ENCODE assay signal across 13 cellular contexts in genomic region chr14:93044116-93044515, GRCh38.
A peak's percentile ranks its signal among the peaks of the same experiment; 100 is the strongest.
DNase-seq lines count a peak whose midpoint lies in the region; ATAC-seq, FAIRE-seq and TF ChIP-seq lines count a peak whose summit lies in the region.
"Had no signal": no experiment of that assay in that cellular context is flagged by ENCODE, and none has a peak within 500 bp of the region (broad histone marks: within the 10 kb centered on the region; RNA-seq: fewer than 3 reads in every experiment).

No MANE protein-coding gene starts in this region.

- H3K9ac ChIP-seq in HCT116 (ENCODE audit: low read length): peak overlapping the region; percentile 57
- no peak overlapping the region for H3K9ac ChIP-seq in astrocyte (ENCODE audit: low read length)

- H3K79me2 ChIP-seq in HCT116 (ENCODE audit: insufficient read depth, low read length) (peaks cover 33% of the 10 kb centered on the region; the same call in 1 of the 2 replicates), astrocyte (ENCODE audit: insufficient read depth, low read length) (no peaks in the 10 kb centered on the region)

- TF ChIP-seq POLR2A in HCT116 (IDR thresholded peaks at IDR 0.05; ENCODE audit: borderline replicate concordance, extremely low read depth, insufficient read depth, insufficient read length): no peak
- TF ChIP-seq POLR2A in right lobe of liver (IDR thresholded peaks at IDR 0.05): no peak
- TF ChIP-seq POLR2A in suprapubic skin (IDR thresholded peaks at IDR 0.05): no peak

- peak; percentile 15 for DNase-seq in HCT116 (ENCODE audit: low read depth, low spot score)
- DNase-seq in astrocyte (ENCODE audit: low read depth): no peak
- DNase-seq in right lobe of liver: no peak
- DNase-seq in suprapubic skin (ENCODE audit: low spot score in 2 of 2): no peak
- no peak for DNase-seq in effector CD4-positive, alpha-beta T cell
- DNase-seq in stimulated activated CD4-positive, alpha-beta T cell treated with anti-CD3 and anti-CD28 coated beads, Interleukin-2, amount 100 ng/mL, for 24 hours: no peak
- DNase-seq: activated CD4-positive, alpha-beta memory T cell treated with anti-CD3 and anti-CD28 coated beads for 36 hours; anterior cingulate cortex; stimulated activated CD4-positive, alpha-beta T cell treated with anti-CD3 and anti-CD28 coated beads, Interleukin-12 subunit alpha, Interleukin-12 subunit beta, amount 100 ng/mL, for 4 hours; stimulated activated naive CD4-positive, alpha-beta T cell had no signal

- H3K9me3 Mint-ChIP-seq in astrocyte (ENCODE audit: unreplicated experiment): peaks cover 1% of the 10 kb centered on the region
- H3K9me3 Mint-ChIP-seq: activated CD4-positive, alpha-beta memory T cell treated with anti-CD3 and anti-CD28 coated beads for 36 hours; mesothelial cell of epicardium had no signal

- H3K4me3 ChIP-seq in HCT116 (replicated peaks in 1 of 2; ENCODE audit: low read depth in 1 of 2, low read length in 2 of 2) (peak overlapping the region; percentile 15 to 45), astrocyte (ENCODE audit: insufficient read depth, low read depth, low read length) (no peak overlapping the region), right lobe of liver (no peak overlapping the region), suprapubic skin (no peak overlapping the region)

- no peaks in the 10 kb centered on the region for H3K9me2 ChIP-seq in HCT116 (ENCODE audit: insufficient read depth)

- H3K27ac Mint-ChIP-seq in astrocyte (ENCODE audit: unreplicated experiment): no peak overlapping the region
- H3K27ac Mint-ChIP-seq: activated CD4-positive, alpha-beta memory T cell treated with anti-CD3 and anti-CD28 coated beads for 36 hours had no signal

- H3K27me3 Mint-ChIP-seq in astrocyte (ENCODE audit: low read depth, unreplicated experiment): peaks cover 65% of the 10 kb centered on the region
- H3K27me3 Mint-ChIP-seq: activated CD4-positive, alpha-beta memory T cell treated with anti-CD3 and anti-CD28 coated beads for 36 hours had no signal

- no peak overlapping the region for H3K4me3 Mint-ChIP-seq in astrocyte (ENCODE audit: unreplicated experiment)
- H3K4me3 Mint-ChIP-seq: activated CD4-positive, alpha-beta memory T cell treated with anti-CD3 and anti-CD28 coated beads for 36 hours; mesothelial cell of epicardium had no signal

- TF ChIP-seq EP300 in suprapubic skin (IDR thresholded peaks at IDR 0.05): no peak

- peak overlapping the region; percentile 86 for H3K27ac ChIP-seq in HCT116 (ENCODE audit: low read depth, low read length)
- H3K27ac ChIP-seq in astrocyte (ENCODE audit: low read depth, low read length): no peak overlapping the region
- peak overlapping the region in 2 of 3 donors; percentile 2 to 59 for H3K27ac ChIP-seq in right lobe of liver
- peak overlapping the region; percentile 72 for H3K27ac ChIP-seq in suprapubic skin

- ATAC-seq in HCT116: peak; percentile 25; the same call in 1 of the 2 replicates
- peak in 1 of 4 donors; percentile 46 for ATAC-seq in right lobe of liver
- no peak for ATAC-seq in GM21786 (IDR thresholded peaks at IDR 0.05; ENCODE audit: unreplicated experiment)
- no peak for ATAC-seq in HG03045 (IDR thresholded peaks at IDR 0.05; ENCODE audit: unreplicated experiment)

- TSS peak; percentile 92 for BruUV-seq in HCT116 (replicated peaks; lab: Mats Ljungman, UMichigan)

- intact Hi-C loops in HCT116 (cut with micrococcal nuclease): no loop called here
- intact Hi-C loops in right lobe of liver (cut with DNase I): no loop called here

- no peaks in the 10 kb centered on the region for H4K20me1 ChIP-seq in HCT116 (ENCODE audit: insufficient read depth)
- H4K20me1 ChIP-seq in astrocyte (ENCODE audit: insufficient read depth, low read length): peaks cover 91% of the 10 kb centered on the region

- H3K9me3 ChIP-seq in HCT116 (ENCODE audit: control insufficient read depth in 1 of 2, insufficient read depth in 1 of 2, low read depth in 1 of 2, low read length in 2 of 2): no peaks in the 10 kb centered on the region
- H3K9me3 ChIP-seq in astrocyte (ENCODE audit: insufficient read depth, low read depth, low read length): no peaks in the 10 kb centered on the region
- no peaks in the 10 kb centered on the region for H3K9me3 ChIP-seq in right lobe of liver
- H3K9me3 ChIP-seq in suprapubic skin: no peaks in the 10 kb centered on the region

- RAD21 ChIA-PET in HCT116 (lab: Charles Lee; ENCODE audit: low non-redundant PET in 1 of 2, low total read pairs in 2 of 2, uncharacterized antibody in 2 of 2, unreplicated experiment in 2 of 2): interaction anchor here in 1 of 2 experiments (0.5 kb wide), 1 partner anchor 892 kb away, joined by 3 read pairs; no protein-coding TSS in a partner anchor

- no peak for FAIRE-seq in astrocyte (lab: Jason Lieb, UNC)

- peak overlapping the region; percentile 76 for H3K4me2 ChIP-seq in HCT116 (ENCODE audit: low read length)
- peak overlapping the region; percentile 58 for H3K4me2 ChIP-seq in astrocyte (ENCODE audit: low read length)

- H3K27me3 ChIP-seq in HCT116 (ENCODE audit: insufficient read depth, low read length): no peaks in the 10 kb centered on the region
- peaks cover 17% of the 10 kb centered on the region for H3K27me3 ChIP-seq in astrocyte (ENCODE audit: insufficient read depth, low read length)
- H3K27me3 ChIP-seq in right lobe of liver: no peaks in the 10 kb centered on the region
- H3K27me3 ChIP-seq in suprapubic skin: no peaks in the 10 kb centered on the region

- WGBS in right lobe of liver (ENCODE audit: insufficient coverage, low coverage, low lambda C conversion rate, missing lambda C conversion rate): 83% methylated on average over 5 of the region's 7 CpGs
- WGBS in suprapubic skin: 77% methylated on average over 7 of the region's 7 CpGs

- no peaks in the 10 kb centered on the region for H3K36me3 Mint-ChIP-seq in astrocyte (ENCODE audit: low read depth, unreplicated experiment)
- H3K36me3 Mint-ChIP-seq: activated CD4-positive, alpha-beta memory T cell treated with anti-CD3 and anti-CD28 coated beads for 36 hours; mesothelial cell of epicardium had no signal

- no peak for TF ChIP-seq RAD21 in HCT116 (IDR thresholded peaks at IDR 0.05; ENCODE audit: low read depth)

- H3K36me3 ChIP-seq in HCT116 (ENCODE audit: control insufficient read depth in 1 of 2, insufficient read depth in 2 of 2, low read length in 2 of 2): no peaks in the 10 kb centered on the region
- H3K36me3 ChIP-seq in astrocyte (ENCODE audit: insufficient read depth, low read length): no peaks in the 10 kb centered on the region
- H3K36me3 ChIP-seq in right lobe of liver: no peaks in the 10 kb centered on the region
- no peaks in the 10 kb centered on the region for H3K36me3 ChIP-seq in suprapubic skin

- H2AFZ ChIP-seq in HCT116 (ENCODE audit: low read depth, low read length, poor library complexity, severe bottlenecking) (no peak overlapping the region), astrocyte (ENCODE audit: low read depth, low read length) (no peak overlapping the region)

- CTCF ChIA-PET in HCT116 (lab: Charles Lee): interaction anchor here (1.4 kb wide), 2 partner anchors 10 to 69 kb away, joined by 5 to 6 read pairs; no protein-coding TSS in a partner anchor

- peaks cover 29% of the 10 kb centered on the region for H3K4me1 Mint-ChIP-seq in astrocyte (ENCODE audit: low read depth, unreplicated experiment)

- peaks cover 65 to 90% of the 10 kb centered on the region in 2 experiments for H3K4me1 ChIP-seq in HCT116 (ENCODE audit: control insufficient read depth in 1 of 2, insufficient read depth in 2 of 2, low read length in 2 of 2)
- H3K4me1 ChIP-seq in astrocyte (ENCODE audit: insufficient read depth, low read length): peaks cover 39% of the 10 kb centered on the region
- H3K4me1 ChIP-seq in right lobe of liver: peaks cover 0 to 25% (median 10%) of the 10 kb centered on the region in 4 donors
- H3K4me1 ChIP-seq in suprapubic skin: peaks cover 52% of the 10 kb centered on the region

- POLR2A ChIA-PET in HCT116 (lab: Charles Lee): no interaction called here

- no peak for TF ChIP-seq CTCF in HCT116 (IDR thresholded peaks at IDR 0.05 in 2 of 3, conservative IDR thresholded peaks at IDR 0.05 in 1 of 3; ENCODE audit: borderline replicate concordance in 1 of 3, insufficient read depth in 1 of 3, low read depth in 2 of 3, low read length in 2 of 3)
- TF ChIP-seq CTCF in astrocyte (IDR thresholded peaks at IDR 0.05; ENCODE audit: insufficient read depth, low read depth, low read length): no peak
- TF ChIP-seq CTCF in right lobe of liver (IDR thresholded peaks at IDR 0.05): no peak
- TF ChIP-seq CTCF in suprapubic skin (IDR thresholded peaks at IDR 0.05): no peak

TF ChIP-seq in HCT116, 20 proteins besides CTCF, POLR2A, EP300 and RAD21:
- TF ChIP-seq ZFX (IDR thresholded peaks at IDR 0.05): peak; percentile 14; the same call in 1 of the 2 replicates
- TF ChIP-seq SRF (IDR thresholded peaks at IDR 0.05; ENCODE audit: low read depth): no peak
- TF ChIP-seq JUND (IDR thresholded peaks at IDR 0.05): no peak
TF ChIP-seq in HCT116: peak in this region for 1.

Comparison
In these comparisons a context has a peak if more than half of its experiments do, and no peak if none do; other contexts are left out.
1. H3K4me3 ChIP-seq: peak in HCT116 (2 of 2); none in astrocyte (single experiment), right lobe of liver (0 of 3) and suprapubic skin (single experiment).